Comparison of ENCODE assay signal across 21 cellular contexts in genomic region chr21:26441081-26441610, GRCh38.
"Had no signal": no experiment of that assay in that cellular context is flagged by ENCODE, and none has a peak within 500 bp of the region (broad histone marks: within the 10 kb centered on the region; RNA-seq: fewer than 3 reads in every experiment).

No MANE protein-coding gene starts in this region.

- H3K27ac Mint-ChIP-seq: activated CD8-positive, alpha-beta T cell treated with anti-CD3 and anti-CD28 coated beads for 36 hours; activated T-cell treated with anti-CD3 and anti-CD28 coated beads, Interleukin-2, amount 50 U/mL, for 72 hours; natural killer cell treated with Interleukin-12 subunit alpha and Interleukin-12 subunit beta and Interleukin-15 and Interleukin-18, amount 100 ng/mL, for 72 hours; progenitor cell of endocrine pancreas; WTC11 had no signal

- H3K4me2 ChIP-seq: hepatocyte had no signal

- H3K36me3 ChIP-seq: cardiac muscle cell, left lung, tibial nerve, vagina had no signal

- H3K27me3 ChIP-seq: cardiac muscle cell, hepatocyte, left lung, tibial nerve, vagina had no signal

- H3K9me3 ChIP-seq: left lung, tibial nerve, vagina had no signal

- DNase-seq: activated CD4-positive, alpha-beta T cell treated with anti-CD3 and anti-CD28 coated beads for 4 hours; activated CD8-positive, alpha-beta memory T cell treated with anti-CD3 and anti-CD28 coated beads, Interleukin-2, amount 50 U/mL, for 4 hours; activated CD8-positive, alpha-beta T cell treated with anti-CD3 and anti-CD28 coated beads for 36 hours; activated T-cell treated with anti-CD3 and anti-CD28 coated beads, Interleukin-2, amount 50 U/mL, for 72 hours; anterior cingulate cortex; islet precursor cell; left lung; stimulated activated CD4-positive, alpha-beta T cell treated with anti-CD3 and anti-CD28 coated beads, Interleukin-15, amount 100 ng/mL, for 24 hours; stimulated activated CD4-positive, alpha-beta T cell treated with anti-CD3 and anti-CD28 coated beads, Interleukin-4, amount 100 ng/mL, for 1 hour; stimulated activated naive CD4-positive, alpha-beta T cell treated with Interleukin-2 at 50 U/mL for 16 hours; substantia nigra; T-helper 1 cell had no signal

- H3K4me3 ChIP-seq: cardiac muscle cell, hepatocyte, left lung, skin epidermis, tibial nerve, vagina had no signal

- H3K4me3 Mint-ChIP-seq: activated CD8-positive, alpha-beta T cell treated with anti-CD3 and anti-CD28 coated beads for 36 hours; activated T-cell treated with anti-CD3 and anti-CD28 coated beads, Interleukin-2, amount 50 U/mL, for 72 hours; natural killer cell treated with Interleukin-12 subunit alpha and Interleukin-12 subunit beta and Interleukin-15 and Interleukin-18, amount 100 ng/mL, for 72 hours; WTC11 had no signal

- H2AFZ ChIP-seq: hepatocyte had no signal

- H3K27ac ChIP-seq: cardiac muscle cell, hepatocyte, left lung, skin epidermis, tibial nerve, vagina had no signal

- ATAC-seq: activated CD8-positive, alpha-beta T cell treated with anti-CD3 and anti-CD28 coated beads for 36 hours; activated T-cell treated with anti-CD3 and anti-CD28 coated beads, Interleukin-2, amount 50 U/mL, for 72 hours; left lung; natural killer cell treated with Interleukin-12 subunit alpha and Interleukin-12 subunit beta and Interleukin-15 and Interleukin-18, amount 100 ng/mL, for 72 hours; right cardiac atrium; WTC11 had no signal

- H3K79me2 ChIP-seq: hepatocyte had no signal

- H3K4me1 ChIP-seq: left lung, tibial nerve, vagina had no signal

- H3K9me3 Mint-ChIP-seq: activated CD8-positive, alpha-beta T cell treated with anti-CD3 and anti-CD28 coated beads for 36 hours; activated T-cell treated with anti-CD3 and anti-CD28 coated beads, Interleukin-2, amount 50 U/mL, for 72 hours had no signal

- H3K27me3 Mint-ChIP-seq: activated CD8-positive, alpha-beta T cell treated with anti-CD3 and anti-CD28 coated beads for 36 hours; natural killer cell treated with Interleukin-12 subunit alpha and Interleukin-12 subunit beta and Interleukin-15 and Interleukin-18, amount 100 ng/mL, for 72 hours; progenitor cell of endocrine pancreas had no signal
